In the genomic region with DNA sequence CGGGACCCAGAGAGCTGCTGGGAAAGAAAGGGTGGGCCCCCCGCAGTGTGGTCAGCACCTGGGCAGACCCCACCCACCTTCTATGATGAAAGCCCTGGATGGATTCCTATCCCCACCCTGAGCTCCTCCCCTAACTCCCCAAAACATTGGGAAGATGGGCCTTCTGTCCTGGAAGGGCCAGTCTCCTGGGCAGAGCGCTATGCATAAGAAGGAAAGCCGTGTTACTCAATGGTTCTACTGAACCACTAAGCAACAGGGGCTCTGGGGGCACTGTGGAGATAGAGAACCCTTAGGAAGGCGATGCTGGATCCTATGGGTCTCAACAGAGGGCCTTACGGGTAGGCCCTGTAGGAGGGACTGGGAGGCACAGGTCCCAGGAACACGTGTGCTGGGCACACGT, we compare ENCODE assay signal across 23 cellular contexts. TPM values are rescaled to one million over a fixed set of nuclear protein-coding genes. Genes with fewer than 3 reads are reported as not detected.
DNase-seq lines count a peak whose midpoint lies in the region; ATAC-seq, FAIRE-seq and TF ChIP-seq lines count a peak whose summit lies in the region.
"Had no signal": no experiment of that assay in that cellular context is flagged by ENCODE, and none has a peak within 500 bp of the region (broad histone marks: within the 10 kb centered on the region; RNA-seq: fewer than 3 reads in every experiment).

No MANE protein-coding gene starts in this region.

- DNase-seq in GM23338 (ENCODE audit: low spot score) (peak; percentile 7), WTC11 (ENCODE audit: low spot score) (no peak), H1 (ENCODE audit: low read depth in 1 of 2, low spot score in 2 of 2) (no peak), T-cell (no peak), OCI-M2 (lab: John Stamatoyannopoulos, UW; ENCODE audit: unreplicated experiment) (no peak)
- no peak for DNase-seq in stimulated activated effector memory CD8-positive, alpha-beta T cell treated with anti-CD3 and anti-CD28 coated beads, Interleukin-12 subunit alpha, Interleukin-12 subunit beta, amount 100 ng/mL, for 72 hours (ENCODE audit: low spot score in 2 of 2)
- DNase-seq: AML-193; Caco-2; Calu3; CD4-positive, alpha-beta T cell; CD8-positive, alpha-beta T cell; DMS79 treated with DMSO at 0.1 percent for 48 hours; GF-D8 had no signal

- H3K36me3 ChIP-seq in GM23338 (ENCODE audit: insufficient read depth) (no peaks in the 10 kb centered on the region), H1 (ENCODE audit: control insufficient read depth in 2 of 4, insufficient read depth in 4 of 4, low read length in 3 of 4) (no peaks in the 10 kb centered on the region)
- H3K36me3 ChIP-seq: BLaER1 treated with 17β-estradiol and CSF1 and Interleukin-3, amounts not matched to agents 10 nM and 100 nM had no signal

- H3K27ac Mint-ChIP-seq in GM23338 (no peak overlapping the region), WTC11 (no peak overlapping the region), T-cell (no peak overlapping the region)
- H3K27ac Mint-ChIP-seq in stimulated activated effector memory CD8-positive, alpha-beta T cell treated with anti-CD3 and anti-CD28 coated beads, Interleukin-12 subunit alpha, Interleukin-12 subunit beta, amount 100 ng/mL, for 72 hours = peak overlapping the region; percentile 55
- H3K27ac Mint-ChIP-seq: B cell; CD4-positive, alpha-beta T cell; CD8-positive, alpha-beta T cell had no signal

- no peak overlapping the region for H3K14ac ChIP-seq in H1 (ENCODE audit: insufficient read length)

- TF ChIP-seq POLR2A in H1 (IDR thresholded peaks at IDR 0.05; ENCODE audit: control extremely low read depth in 1 of 2, low read depth in 2 of 2, low read length in 2 of 2) = no peak

- peaks cover 7% of the 10 kb centered on the region; the same call in 1 of the 2 replicates for H3K23me2 ChIP-seq in H1 (ENCODE audit: low read depth, low read length)

- H2BK120ac ChIP-seq in H1 (replicated peaks; ENCODE audit: low read depth, low read length) = no peak overlapping the region

- H3K18ac ChIP-seq in H1 (ENCODE audit: extremely low read depth, low read length) = no peak overlapping the region

- TF ChIP-seq EP300 in H1 (IDR thresholded peaks at IDR 0.05; ENCODE audit: borderline replicate concordance in 1 of 2, low read depth in 2 of 2, low read length in 2 of 2) = no peak

- H3K4ac ChIP-seq in H1 (replicated peaks; ENCODE audit: insufficient read length, low read depth, low read length) = no peak overlapping the region

- no peaks in the 10 kb centered on the region for H4K20me1 ChIP-seq in GM23338 (replicated peaks; ENCODE audit: insufficient read depth)
- peaks cover 0 to 4% of the 10 kb centered on the region in 2 experiments for H4K20me1 ChIP-seq in H1 (replicated peaks in 1 of 2; ENCODE audit: control insufficient read depth in 1 of 2, insufficient read depth in 2 of 2, low read length in 2 of 2)
- H4K20me1 ChIP-seq: BLaER1 treated with 17β-estradiol and CSF1 and Interleukin-3, amounts not matched to agents 10 nM and 100 nM had no signal

- H3K4me3 Mint-ChIP-seq in GM23338 (no peak overlapping the region), WTC11 (no peak overlapping the region), T-cell (no peak overlapping the region)
- no peak overlapping the region for H3K4me3 Mint-ChIP-seq in stimulated activated effector memory CD8-positive, alpha-beta T cell treated with anti-CD3 and anti-CD28 coated beads, Interleukin-12 subunit alpha, Interleukin-12 subunit beta, amount 100 ng/mL, for 72 hours
- H3K4me3 Mint-ChIP-seq: B cell; CD4-positive, alpha-beta T cell; CD8-positive, alpha-beta T cell had no signal

- 83% methylated on average over 8 of the region's 8 CpGs; no CpG with 5 or more reads in 1 of the 2 experiments for WGBS in H1 (ENCODE audit: extremely low coverage in 1 of 2, insufficient coverage in 1 of 2, insufficient read length in 1 of 2, insufficient replicate concordance in 2 of 2, low coverage in 1 of 2, low lambda C conversion rate in 2 of 2, missing lambda C conversion rate in 1 of 2), 2 experiments

- no peak overlapping the region for H2AK5ac ChIP-seq in H1 (ENCODE audit: low read depth, low read length)

- H3K4me1 Mint-ChIP-seq in GM23338 = peaks cover 7% of the 10 kb centered on the region
- H3K4me1 Mint-ChIP-seq in WTC11 = peaks cover 4% of the 10 kb centered on the region
- H3K4me1 Mint-ChIP-seq in stimulated activated effector memory CD8-positive, alpha-beta T cell treated with anti-CD3 and anti-CD28 coated beads, Interleukin-12 subunit alpha, Interleukin-12 subunit beta, amount 100 ng/mL, for 72 hours = peaks cover 6% of the 10 kb centered on the region
- no peaks in the 10 kb centered on the region for H3K4me1 Mint-ChIP-seq in T-cell
- H3K4me1 Mint-ChIP-seq: B cell had no signal

- no peak overlapping the region for H3K9ac ChIP-seq in H1 (replicated peaks in 1 of 4; ENCODE audit: extremely low read depth in 1 of 4, low read depth in 3 of 4, low read length in 3 of 4)
- H3K9ac ChIP-seq: BLaER1 treated with 17β-estradiol and CSF1 and Interleukin-3, amounts not matched to agents 10 nM and 100 nM had no signal

- H3K56ac ChIP-seq in H1 (replicated peaks; ENCODE audit: insufficient read length, low read depth, low read length) = no peak overlapping the region

- no peaks in the 10 kb centered on the region for H3K27me3 Mint-ChIP-seq in GM23338 (ENCODE audit: insufficient read depth, low read depth, poor library complexity)
- no peaks in the 10 kb centered on the region for H3K27me3 Mint-ChIP-seq in WTC11 (ENCODE audit: low read depth)
- peaks cover 0 to 7% of the 10 kb centered on the region in 2 donors for H3K27me3 Mint-ChIP-seq in T-cell

- CTCF ChIA-PET in WTC11 (lab: Charles Lee) = interaction anchor here (1.7 kb wide), 2 partner anchors 77 to 78 kb away, joined by 3 to 6 read pairs; no protein-coding TSS in a partner anchor
- CTCF ChIA-PET in H1 (lab: Charles Lee; ENCODE audit: partially characterized antibody) = interaction anchor here (0.7 kb wide), 1 partner anchor 270 kb away, joined by 3 read pairs; no protein-coding TSS in a partner anchor
- CTCF ChIA-PET in T-cell (lab: Charles Lee) = interaction anchor here in 1 of 2 donors (0.6 kb wide), 1 partner anchor 575 kb away, joined by 9 read pairs; no protein-coding TSS in a partner anchor

- H4K5ac ChIP-seq in H1 (ENCODE audit: insufficient read length, low read depth, low read length) = no peak overlapping the region

- no peak for TF ChIP-seq CTCF in GM23338 (conservative IDR thresholded peaks at IDR 0.05; ENCODE audit: low read depth in 2 of 2)
- no peak for TF ChIP-seq CTCF in WTC11 (IDR thresholded peaks at IDR 0.05)
- no peak for TF ChIP-seq CTCF in H1 (IDR thresholded peaks at IDR 0.05; ENCODE audit: control extremely low read depth in 1 of 3, insufficient read depth in 1 of 3, low read depth in 1 of 3, low read length in 3 of 3)

- no peaks in the 10 kb centered on the region for H3K27me3 ChIP-seq in GM23338 (ENCODE audit: insufficient read depth)
- no peaks in the 10 kb centered on the region for H3K27me3 ChIP-seq in H1 (replicated peaks in 1 of 4; ENCODE audit: control insufficient read depth in 3 of 4, extremely low read depth in 1 of 4, insufficient read depth in 3 of 4, low read length in 3 of 4)
- H3K27me3 ChIP-seq: BLaER1 treated with 17β-estradiol and CSF1 and Interleukin-3, amounts not matched to agents 10 nM and 100 nM had no signal

- H3K79me2 ChIP-seq in GM23338 (replicated peaks; ENCODE audit: insufficient read depth) (no peaks in the 10 kb centered on the region), H1 (ENCODE audit: control insufficient read depth in 1 of 2, insufficient read depth in 2 of 2, low read length in 2 of 2) (no peaks in the 10 kb centered on the region)

- H2BK15ac ChIP-seq in H1 (ENCODE audit: low read length) = no peak overlapping the region

- H3K23ac ChIP-seq in H1 (ENCODE audit: insufficient read length) = no peak overlapping the region

- H4K91ac ChIP-seq in H1 (replicated peaks; ENCODE audit: insufficient read length, low read length) = no peak overlapping the region

- H3K4me1 ChIP-seq in GM23338 (ENCODE audit: insufficient read depth) (no peaks in the 10 kb centered on the region), H1 (replicated peaks in 1 of 4; ENCODE audit: control insufficient read depth in 3 of 4, insufficient read depth in 4 of 4, low read length in 3 of 4) (no peaks in the 10 kb centered on the region; a peak in 1 of 7 replicates)

- ATAC-seq in GM23338 (peak; percentile 80), WTC11 (0 out of 2 replicates have a peak, but pooled peaks have one; percentile 26), GM18517 (IDR thresholded peaks at IDR 0.05; ENCODE audit: unreplicated experiment) (no peak), T-cell (replicated peaks in 1 of 4) (no peak)
- ATAC-seq in stimulated activated effector memory CD8-positive, alpha-beta T cell treated with anti-CD3 and anti-CD28 coated beads, Interleukin-12 subunit alpha, Interleukin-12 subunit beta, amount 100 ng/mL, for 72 hours = no peak
- ATAC-seq: A549; CD8-positive, alpha-beta T cell had no signal

- POLR2A ChIA-PET in WTC11 (lab: Charles Lee) = no interaction called here
- POLR2A ChIA-PET in H1 (lab: Charles Lee; ENCODE audit: partially characterized antibody) = no interaction called here
- POLR2A ChIA-PET in T-cell (lab: Charles Lee) = no interaction called here

- H3K27ac ChIP-seq in GM23338 (ENCODE audit: low read depth) (no peak overlapping the region), H1 (ENCODE audit: low read depth, low read length) (no peak overlapping the region)
- H3K27ac ChIP-seq: 22Rv1; A549; BLaER1 treated with 17β-estradiol and CSF1 and Interleukin-3, amounts not matched to agents 10 nM and 100 nM; C4-2B had no signal

- no peaks in the 10 kb centered on the region for H3K79me1 ChIP-seq in H1 (ENCODE audit: low read depth, low read length)

- no peak overlapping the region for H2BK20ac ChIP-seq in H1 (ENCODE audit: low read length)

- no peak overlapping the region for H3K4me3 ChIP-seq in GM23338
- no peak overlapping the region for H3K4me3 ChIP-seq in H1 (ENCODE audit: extremely low read depth in 1 of 4, insufficient read depth in 2 of 4, low read depth in 3 of 4, low read length in 4 of 4)
- H3K4me3 ChIP-seq: A549; BLaER1 treated with 17β-estradiol and CSF1 and Interleukin-3, amounts not matched to agents 10 nM and 100 nM had no signal

- peaks cover 3% of the 10 kb centered on the region for H3K9me3 Mint-ChIP-seq in GM23338
- H3K9me3 Mint-ChIP-seq in WTC11 = 0 out of 2 replicates have a peak, but pooled peaks cover 3% of the 10 kb centered on the region
- H3K9me3 Mint-ChIP-seq in stimulated activated effector memory CD8-positive, alpha-beta T cell treated with anti-CD3 and anti-CD28 coated beads, Interleukin-12 subunit alpha, Interleukin-12 subunit beta, amount 100 ng/mL, for 72 hours = no peaks in the 10 kb centered on the region
- H3K9me3 Mint-ChIP-seq in T-cell = no peaks in the 10 kb centered on the region
- H3K9me3 Mint-ChIP-seq: CD4-positive, alpha-beta T cell; CD8-positive, alpha-beta T cell had no signal

- H2BK5ac ChIP-seq in H1 (ENCODE audit: low read depth, low read length) = 0 out of 2 replicates have a peak overlapping the region, but pooled peaks have one; percentile 35

- H2AFZ ChIP-seq in GM23338 = no peak overlapping the region
- H2AFZ ChIP-seq in H1 (ENCODE audit: low read length) = no peak overlapping the region

- H2BK12ac ChIP-seq in H1 (ENCODE audit: low read depth, low read length) = no peak overlapping the region

- H3K9me3 ChIP-seq in H1 (ENCODE audit: insufficient read depth in 2 of 2, low read depth in 1 of 2, low read length in 1 of 2) = no peaks in the 10 kb centered on the region; a peak in 1 of 4 replicates
- H3K9me3 ChIP-seq: A549, Caco-2 had no signal

- no peaks in the 10 kb centered on the region; the same call in 2 of the 3 replicates for H3K36me3 Mint-ChIP-seq in GM23338 (ENCODE audit: low read depth)
- no peaks in the 10 kb centered on the region for H3K36me3 Mint-ChIP-seq in WTC11
- no peaks in the 10 kb centered on the region for H3K36me3 Mint-ChIP-seq in stimulated activated effector memory CD8-positive, alpha-beta T cell treated with anti-CD3 and anti-CD28 coated beads, Interleukin-12 subunit alpha, Interleukin-12 subunit beta, amount 100 ng/mL, for 72 hours
- no peaks in the 10 kb centered on the region for H3K36me3 Mint-ChIP-seq in T-cell
- H3K36me3 Mint-ChIP-seq: CD8-positive, alpha-beta T cell had no signal

- no peak overlapping the region for H3K4me2 ChIP-seq in GM23338
- no peak overlapping the region for H3K4me2 ChIP-seq in H1 (ENCODE audit: insufficient read depth in 1 of 2, low read depth in 2 of 2, low read length in 2 of 2)
- H3K4me2 ChIP-seq: A549; BLaER1 treated with 17β-estradiol and CSF1 and Interleukin-3, amounts not matched to agents 10 nM and 100 nM had no signal

- FAIRE-seq in H1 (lab: Jason Lieb, UNC) = no peak
- FAIRE-seq: A549, D721Med, G401.6, GM12891, GM19239 had no signal

- H3K9me2 ChIP-seq in GM23338 (ENCODE audit: insufficient read depth) = no peaks in the 10 kb centered on the region

- no peak overlapping the region for H4K8ac ChIP-seq in H1 (ENCODE audit: extremely low read depth, insufficient read depth, low read length)

- no peak for TF ChIP-seq RAD21 in H1 (IDR thresholded peaks at IDR 0.05 in 1 of 2, conservative IDR thresholded peaks at IDR 0.05 in 1 of 2; ENCODE audit: low read depth in 2 of 2, low read length in 2 of 2)

- no peaks in the 10 kb centered on the region for H3F3A ChIP-seq in GM23338 (replicated peaks; ENCODE audit: low read depth)

RNA-seq across cellular contexts. Expression of gene INSIG1, which starts 30.7 kb away (rescaled TPM):
- 106 and 131 TPM in 2 replicates for total RNA-seq in GM23338 (2014; rRNA removed; shearing (Covaris generic))
- polyA plus RNA-seq in GM23338 (2016; fragmentation: Nextera tagmentation; extraction: Ambion mirVana) (70.3 and 71.5 TPM in 2 replicates), H1 (2011; rRNA removed) (58.4 and 68.1 TPM in 2 replicates)
- total RNA-seq in WTC11 (2021) (32.3 to 41.2 TPM (median 40.1 TPM) in 3 replicates), T-cell (10 to 100 TPM; 38.0 to 47.3 (median 42.4) TPM)
- total RNA-seq in H1 (2021; fragmentation: NEBNext Ultra II Directional; extraction: Animal tissue kit (Norgen Biotek cat#: 25700)) = 40.0 and 44.7 TPM in 2 replicates
- 47.8 TPM for polyA plus RNA-seq in H1 (2011; cell fraction: cytosol; rRNA removed)
- 41.8 TPM for polyA plus RNA-seq in H1 (2011; cell fraction: nucleus; rRNA removed)
- polyA plus RNA-seq in H1 (2012, experiment 1 of 2) = 32.4 to 45.3 TPM (median 36.5 TPM) in 4 replicates
- 27.0 TPM for polyA plus RNA-seq in H1 (2012, experiment 2 of 2)
- polyA plus RNA-seq in H1 (2013, experiment 1 of 2) = 102 TPM
- polyA plus RNA-seq in H1 (2013, experiment 2 of 2) = 129 TPM
- 42.3 and 43.0 TPM in 2 replicates for polyA minus RNA-seq in H1 (2011; rRNA and poly(A)+ RNA removed)
- polyA minus RNA-seq in H1 (2011; cell fraction: cytosol; rRNA and poly(A)+ RNA removed) = 48.4 TPM
- polyA minus RNA-seq in H1 (2011; cell fraction: nucleus; rRNA and poly(A)+ RNA removed) = 47.7 TPM

Comparison
In these comparisons a context has a peak if more than half of its experiments do, and no peak if none do; other contexts are left out.
1. ATAC-seq: peak in GM23338 (single experiment) and WTC11 (single experiment); none in stimulated activated effector memory CD8-positive, alpha-beta T cell treated with anti-CD3 and anti-CD28 coated beads, Interleukin-12 subunit alpha, Interleukin-12 subunit beta, amount 100 ng/mL, for 72 hours (single experiment), GM18517 (single experiment) and T-cell (0 of 4).